ENCODE assay signal across 25 cellular contexts in genomic region chr20:34996243-34996984, GRCh38. TPM values are rescaled to one million over a fixed set of nuclear protein-coding genes. Genes with fewer than 3 reads are reported as not detected.
DNase-seq lines count a peak whose midpoint lies in the region; ATAC-seq and TF ChIP-seq lines count a peak whose summit lies in the region.
"Had no signal": no experiment of that assay in that cellular context is flagged by ENCODE, and none has a peak within 500 bp of the region (broad histone marks: within the 10 kb centered on the region; RNA-seq: fewer than 3 reads in every experiment).

No MANE protein-coding gene starts in this region.

- no peak for TF ChIP-seq CTCF in CD14-positive monocyte (IDR thresholded peaks at IDR 0.05)
- no peak for TF ChIP-seq CTCF in osteoblast (IDR thresholded peaks at IDR 0.05; ENCODE audit: extremely low read depth, low read depth, low read length)

- ATAC-seq in HG03135 (IDR thresholded peaks at IDR 0.05; ENCODE audit: unreplicated experiment): no peak
- ATAC-seq: stimulated activated memory B cell treated with anti-CD40 and anti-IgM and Interleukin-4, amounts not matched to agents 10 μg/mL and 1 μg/mL and 100 μg/mL, for 72 hours had no signal

- no peaks in the 10 kb centered on the region for H3K9me3 Mint-ChIP-seq in activated T-cell treated with anti-CD3 and anti-CD28 coated beads, Interleukin-2, amount 50 U/mL, for 24 hours
- H3K9me3 Mint-ChIP-seq in CD14-positive monocyte: peaks cover 0 to 2% (median 0%) of the 10 kb centered on the region in 7 donors
- H3K9me3 Mint-ChIP-seq: H9; stimulated activated memory B cell treated with anti-CD40 and anti-IgM and Interleukin-4, amounts not matched to agents 10 μg/mL and 1 μg/mL and 100 μg/mL, for 72 hours had no signal

- no peak overlapping the region for H3K4me3 ChIP-seq in osteoblast (ENCODE audit: insufficient read depth, low read length)
- H3K4me3 ChIP-seq: SJSA1, testis had no signal

- H2AFZ ChIP-seq in osteoblast (ENCODE audit: low read length): no peak overlapping the region

- H3K4me1 Mint-ChIP-seq in activated T-cell treated with anti-CD3 and anti-CD28 coated beads, Interleukin-2, amount 50 U/mL, for 24 hours (ENCODE audit: low read depth): no peaks in the 10 kb centered on the region
- no peaks in the 10 kb centered on the region for H3K4me1 Mint-ChIP-seq in CD14-positive monocyte

- H3K79me2 ChIP-seq in osteoblast (ENCODE audit: insufficient read depth, low read length): no peaks in the 10 kb centered on the region

- H3K36me3 ChIP-seq in osteoblast (ENCODE audit: insufficient read depth, low read length): peaks cover 42% of the 10 kb centered on the region

- H3K27me3 Mint-ChIP-seq in activated T-cell treated with anti-CD3 and anti-CD28 coated beads, Interleukin-2, amount 50 U/mL, for 24 hours: no peaks in the 10 kb centered on the region
- H3K27me3 Mint-ChIP-seq in CD14-positive monocyte (ENCODE audit: low read depth in 3 of 3): peaks cover 0 to 5% (median 0%) of the 10 kb centered on the region in 3 donors
- H3K27me3 Mint-ChIP-seq: stimulated activated memory B cell treated with anti-CD40 and anti-IgM and Interleukin-4, amounts not matched to agents 10 μg/mL and 1 μg/mL and 100 μg/mL, for 72 hours had no signal

- H3K9me3 ChIP-seq in osteoblast (ENCODE audit: low read depth, low read length): no peaks in the 10 kb centered on the region
- H3K9me3 ChIP-seq: SJSA1, testis had no signal

- DNase-seq in activated T-cell treated with anti-CD3 and anti-CD28 coated beads, Interleukin-2, amount 50 U/mL, for 24 hours: no peak
- DNase-seq in activated T-cell treated with anti-CD3 and anti-CD28 coated beads, Interleukin-2, amount 50 U/mL, for 1 hour: no peak
- no peak for DNase-seq in CD14-positive monocyte (ENCODE audit: low spot score)
- DNase-seq in osteoblast (ENCODE audit: insufficient read length, low spot score, missing footprints): peak; percentile 77
- no peak for DNase-seq in NCI-H2196 (lab: John Stamatoyannopoulos, UW; ENCODE audit: unreplicated experiment)
- DNase-seq in NCI-H774 (lab: John Stamatoyannopoulos, UW): no peak
- DNase-seq: 8988T; activated CD4-positive, alpha-beta T cell treated with anti-CD3 and anti-CD28 coated beads for 48 hours; activated naive CD4-positive, alpha-beta T cell; Calu3; DMS79; NCI-H446; NCI-H82; stimulated activated CD4-positive, alpha-beta T cell treated with anti-CD3 and anti-CD28 coated beads, Interleukin-4, amount 100 ng/mL, for 4 hours; WERI-Rb-1 had no signal

- H3K27ac ChIP-seq in cingulate gyrus (ENCODE audit: low read depth, low read length) (peak overlapping the region; percentile 41), osteoblast (ENCODE audit: low read depth, low read length) (no peak overlapping the region)
- H3K27ac ChIP-seq: C4-2B, SJSA1, testis, WERI-Rb-1 had no signal

- intact Hi-C loops in CD14-positive monocyte (cut with micrococcal nuclease): no loop called here

- H4K20me1 ChIP-seq in osteoblast (ENCODE audit: insufficient read depth, low read length): peaks cover 6% of the 10 kb centered on the region

- H3K4me1 ChIP-seq in osteoblast (ENCODE audit: insufficient read depth, low read length): no peaks in the 10 kb centered on the region
- H3K4me1 ChIP-seq: SJSA1, testis had no signal

- peaks cover 66% of the 10 kb centered on the region for H3K36me3 Mint-ChIP-seq in activated T-cell treated with anti-CD3 and anti-CD28 coated beads, Interleukin-2, amount 50 U/mL, for 24 hours (ENCODE audit: low read depth)
- H3K36me3 Mint-ChIP-seq in CD14-positive monocyte: peaks cover 71 to 81% of the 10 kb centered on the region in 2 donors

- no peak overlapping the region for H3K4me2 ChIP-seq in osteoblast (ENCODE audit: insufficient read depth, low read length)

- H3K4me3 Mint-ChIP-seq in activated T-cell treated with anti-CD3 and anti-CD28 coated beads, Interleukin-2, amount 50 U/mL, for 24 hours: no peak overlapping the region
- no peak overlapping the region for H3K4me3 Mint-ChIP-seq in CD14-positive monocyte
- H3K4me3 Mint-ChIP-seq: stimulated activated memory B cell treated with anti-CD40 and anti-IgM and Interleukin-4, amounts not matched to agents 10 μg/mL and 1 μg/mL and 100 μg/mL, for 72 hours had no signal

- H3K27me3 ChIP-seq in osteoblast (ENCODE audit: insufficient read depth, low read length): no peaks in the 10 kb centered on the region
- H3K27me3 ChIP-seq: SJSA1, testis had no signal

- peak overlapping the region; percentile 27 for H3K27ac Mint-ChIP-seq in activated T-cell treated with anti-CD3 and anti-CD28 coated beads, Interleukin-2, amount 50 U/mL, for 24 hours
- H3K27ac Mint-ChIP-seq in CD14-positive monocyte: peak overlapping the region in 4 of 7 donors; percentile 27 to 71 (median 35)
- H3K27ac Mint-ChIP-seq: stimulated activated memory B cell treated with anti-CD40 and anti-IgM and Interleukin-4, amounts not matched to agents 10 μg/mL and 1 μg/mL and 100 μg/mL, for 72 hours had no signal

RNA-seq across cellular contexts. Expression of gene MYH7B, which starts 40.7 kb away (rescaled TPM):
- not detected for polyA plus RNA-seq in CD14-positive monocyte
- total RNA-seq in osteoblast: 0.29 and 0.36 TPM in 2 replicates
- total RNA-seq: dermis microvascular lymphatic vessel endothelial cell, frontal cortex, SJSA1 had no signal
- polyA plus RNA-seq: neural cell had no signal

RNA-seq across cellular contexts. Expression of gene GSS, which starts 40.8 kb away (rescaled TPM):
- polyA plus RNA-seq in CD14-positive monocyte: 10 to 100 TPM; 30.4 to 34.0 TPM
- total RNA-seq in osteoblast: 54.6 and 58.3 TPM in 2 replicates
